ENCODE assay signal across 8 cellular contexts in genomic region chr17:44865231-44865660, GRCh38. TPM values are rescaled to one million over a fixed set of nuclear protein-coding genes. Genes with fewer than 3 reads are reported as not detected.
DNase-seq lines count a peak whose midpoint lies in the region; ATAC-seq, FAIRE-seq and TF ChIP-seq lines count a peak whose summit lies in the region.

No MANE protein-coding gene starts in this region.

- no peak for FAIRE-seq in A549 (lab: Jason Lieb, UNC)

- no peak overlapping the region for H3K27ac Mint-ChIP-seq in GM23338

- peaks cover 13% of the 10 kb centered on the region for H4K20me1 ChIP-seq in GM23338 (replicated peaks; ENCODE audit: insufficient read depth)

- no peak overlapping the region for H2AFZ ChIP-seq in GM23338

- TF ChIP-seq CTCF in A549 (IDR thresholded peaks at IDR 0.05) (peak; percentile 98), GM23338 (conservative IDR thresholded peaks at IDR 0.05; ENCODE audit: low read depth in 2 of 2) (peak; percentile 87 to 96)

- H3K9me3 Mint-ChIP-seq in GM23338, result no peaks in the 10 kb centered on the region

- H3K36me3 Mint-ChIP-seq in GM23338 (ENCODE audit: low read depth), result peaks cover 70% of the 10 kb centered on the region

- H3K27me3 ChIP-seq in GM23338 (ENCODE audit: insufficient read depth), result no peaks in the 10 kb centered on the region

- no peaks in the 10 kb centered on the region for H3K9me2 ChIP-seq in GM23338 (ENCODE audit: insufficient read depth)

- no peak overlapping the region for H3K27ac ChIP-seq in A549
- no peak overlapping the region for H3K27ac ChIP-seq in GM23338 (ENCODE audit: low read depth)

- no peak for TF ChIP-seq EP300 in A549 (IDR thresholded peaks at IDR 0.05)

- TF ChIP-seq RAD21 in A549 (conservative IDR thresholded peaks at IDR 0.05 in 1 of 2, IDR thresholded peaks at IDR 0.05 in 1 of 2), result peak; percentile 77 to 78

- H3K79me2 ChIP-seq in GM23338 (replicated peaks; ENCODE audit: insufficient read depth), result no peaks in the 10 kb centered on the region

- no peak for TF ChIP-seq POLR2A in A549 (IDR thresholded peaks at IDR 0.05; ENCODE audit: low read length)

- no peak overlapping the region for H3K4me3 ChIP-seq in A549
- H3K4me3 ChIP-seq in GM23338, result no peak overlapping the region

- ATAC-seq in A549 (peak; percentile 80 to 88), GM23338 (peak; percentile 94), GM19467 (IDR thresholded peaks at IDR 0.05; ENCODE audit: unreplicated experiment) (no peak)

- DNase-seq in A549 (ENCODE audit: low read depth in 1 of 2, low spot score in 1 of 2), result peak; percentile 82 to 88
- peak; percentile 90 for DNase-seq in GM23338 (ENCODE audit: low spot score)
- peak; percentile 72 for DNase-seq in NCI-H345 (lab: John Stamatoyannopoulos, UW)
- peak; percentile 48 for DNase-seq in activated CD4-positive, CD25-positive, alpha-beta regulatory T cell treated with anti-CD3 and anti-CD28 coated beads, Interleukin-2, amount 50 U/mL, for 16 hours (ENCODE audit: low read depth, low spot score)
- DNase-seq in central memory CD4-positive, alpha-beta T cell, result peak; percentile 63
- peak; percentile 62 for DNase-seq in kidney glomerular epithelial cell (lab: John Stamatoyannopoulos, UW)
- DNase-seq in stimulated activated CD4-positive, alpha-beta T cell treated with anti-CD3 and anti-CD28 coated beads, Interleukin-1b, Interleukin-23, amount 100 ng/mL, for 4 hours (ENCODE audit: low read depth in 2 of 2), result peak; percentile 46 to 74

- WGBS in A549 (ENCODE audit: missing lambda C conversion rate), result 38% methylated on average over 1 of the region's 1 CpG

- H3K9me3 ChIP-seq in A549, result no peaks in the 10 kb centered on the region

- no peaks in the 10 kb centered on the region for H3K4me1 ChIP-seq in A549
- H3K4me1 ChIP-seq in GM23338 (ENCODE audit: insufficient read depth), result no peaks in the 10 kb centered on the region

- H3K36me3 ChIP-seq in GM23338 (ENCODE audit: insufficient read depth), result peaks cover 42% of the 10 kb centered on the region

- CTCF ChIA-PET in A549 (lab: Yijun Ruan, JAX), result interaction anchor here (0.6 to 45.1 kb wide), 41 partner anchors 14 to 270 kb away, joined by 3 to 1787 read pairs (median 8); partner anchors contain the start of genes ADAM11, EFTUD2, GFAP and HIGD1B

- no peaks in the 10 kb centered on the region for H3K4me1 Mint-ChIP-seq in GM23338

- H3K27me3 Mint-ChIP-seq in GM23338 (ENCODE audit: insufficient read depth, low read depth, poor library complexity), result peaks cover 2% of the 10 kb centered on the region

- H3F3A ChIP-seq in GM23338 (replicated peaks; ENCODE audit: low read depth), result peaks cover 22% of the 10 kb centered on the region

- no peak overlapping the region for H3K4me2 ChIP-seq in A549
- H3K4me2 ChIP-seq in GM23338, result no peak overlapping the region

- POLR2A ChIA-PET in A549 (lab: Yijun Ruan, JAX), result no interaction called here

- H3K4me3 Mint-ChIP-seq in GM23338, result no peak overlapping the region

TF ChIP-seq in A549, 52 proteins besides CTCF, POLR2A, EP300 and RAD21:
- TF ChIP-seq TFCP2L1 (CRISPR knock-in tag; IDR thresholded peaks at IDR 0.05) (no peak), MAFK (IDR thresholded peaks at IDR 0.05; ENCODE audit: partially characterized antibody) (no peak), CEBPB (IDR thresholded peaks at IDR 0.05) (no peak), GATA3 (IDR thresholded peaks at IDR 0.05; ENCODE audit: borderline replicate concordance) (no peak), FOSB (CRISPR knock-in tag; IDR thresholded peaks at IDR 0.05) (no peak), SREBF2 (IDR thresholded peaks at IDR 0.05) (no peak), SMC3 (IDR thresholded peaks at IDR 0.05) (peak; percentile 96), HOXB5 (CRISPR knock-in tag; IDR thresholded peaks at IDR 0.05) (0 out of 2 replicates have a peak, but pooled peaks have one; percentile 58), HES2 (IDR thresholded peaks at IDR 0.05) (no peak), FOXS1 (CRISPR knock-in tag; IDR thresholded peaks at IDR 0.05) (no peak), NR3C1 (IDR thresholded peaks at IDR 0.05) (no peak), JUN (IDR thresholded peaks at IDR 0.05) (0 out of 5 replicates have a peak, but pooled peaks of 1 of the 2 experiments have one; percentile 37)

TF ChIP-seq in GM23338, 12 proteins besides CTCF, POLR2A, EP300 and RAD21 (continues in another document):
- TF ChIP-seq EZH2phosphoT487 (IDR thresholded peaks at IDR 0.05; ENCODE audit: unreplicated experiment), result no peak
- no peak for TF ChIP-seq EZH2 (IDR thresholded peaks at IDR 0.05; ENCODE audit: low read depth, unreplicated experiment)

RNA-seq across cellular contexts. Expression of gene HIGD1B, which starts 17.6 kb away (rescaled TPM):
- not detected in 2 replicates for polyA plus RNA-seq in A549 (2011; rRNA removed)
- not detected in 2 replicates for polyA plus RNA-seq in A549 (2012; cell fraction: cytosol; rRNA removed)
- polyA plus RNA-seq in A549 (2012; cell fraction: nucleus; rRNA removed), result not detected in 2 replicates
- polyA plus RNA-seq in A549 (2017; fragmentation: RNase III; extraction: RNeasy Plus Mini Kit Qiagen cat#74134 plus additional on column Dnase treatment), result not detected in 3 replicates
- not detected in 2 replicates for polyA minus RNA-seq in A549 (2011; rRNA and poly(A)+ RNA removed)
- total RNA-seq in GM23338 (2014; rRNA removed; shearing (Covaris generic)), result not detected in 2 replicates
- not detected in 2 replicates for polyA plus RNA-seq in GM23338 (2016; fragmentation: Nextera tagmentation; extraction: Ambion mirVana)

RNA-seq across cellular contexts. Expression of gene EFTUD2, which starts 34.0 kb away (rescaled TPM):
- polyA plus RNA-seq in A549 (2011; rRNA removed), result 254 and 353 TPM in 2 replicates
- 147 and 178 TPM in 2 replicates for polyA plus RNA-seq in A549 (2012; cell fraction: cytosol; rRNA removed)
- 314 and 320 TPM in 2 replicates for polyA plus RNA-seq in A549 (2012; cell fraction: nucleus; rRNA removed)
- 216 to 251 TPM (median 224 TPM) in 3 replicates for polyA plus RNA-seq in A549 (2017; fragmentation: RNase III; extraction: RNeasy Plus Mini Kit Qiagen cat#74134 plus additional on column Dnase treatment)
- polyA minus RNA-seq in A549 (2011; rRNA and poly(A)+ RNA removed), result 336 and 388 TPM in 2 replicates
- 196 and 203 TPM in 2 replicates for total RNA-seq in GM23338 (2014; rRNA removed; shearing (Covaris generic))
- polyA plus RNA-seq in GM23338 (2016; fragmentation: Nextera tagmentation; extraction: Ambion mirVana), result 52.5 and 61.6 TPM in 2 replicates

RNA-seq across cellular contexts. Expression of gene GJC1, which starts 35.2 kb away (rescaled TPM):
- polyA plus RNA-seq in A549 (2011; rRNA removed) (22.1 and 30.4 TPM in 2 replicates), A549 (2017; fragmentation: RNase III; extraction: RNeasy Plus Mini Kit Qiagen cat#74134 plus additional on column Dnase treatment) (21.2 to 21.9 TPM (median 21.7 TPM) in 3 replicates), GM23338 (2016; fragmentation: Nextera tagmentation; extraction: Ambion mirVana) (32.0 and 34.7 TPM in 2 replicates)
- polyA plus RNA-seq in A549 (2012; cell fraction: cytosol; rRNA removed), result 12.1 and 14.7 TPM in 2 replicates
- 6.1 and 10.3 TPM in 2 replicates for polyA plus RNA-seq in A549 (2012; cell fraction: nucleus; rRNA removed)
- 38.3 and 38.4 TPM in 2 replicates for polyA minus RNA-seq in A549 (2011; rRNA and poly(A)+ RNA removed)
- 87.8 and 99.2 TPM in 2 replicates for total RNA-seq in GM23338 (2014; rRNA removed; shearing (Covaris generic))

RNA-seq across cellular contexts. Expression of gene GFAP, which starts 50.1 kb away (rescaled TPM):
- polyA plus RNA-seq in A549 (2011; rRNA removed), result 1.8 and 2.1 TPM in 2 replicates
- 2.6 and 2.8 TPM in 2 replicates for polyA plus RNA-seq in A549 (2012; cell fraction: cytosol; rRNA removed)
- 1.3 and 2.1 TPM in 2 replicates for polyA plus RNA-seq in A549 (2012; cell fraction: nucleus; rRNA removed)
- polyA plus RNA-seq in A549 (2017; fragmentation: RNase III; extraction: RNeasy Plus Mini Kit Qiagen cat#74134 plus additional on column Dnase treatment), result 1.2 to 1.5 TPM (median 1.4 TPM) in 3 replicates
- 0.83 and 1.6 TPM in 2 replicates for polyA minus RNA-seq in A549 (2011; rRNA and poly(A)+ RNA removed)
- total RNA-seq in GM23338 (2014; rRNA removed; shearing (Covaris generic)), result 4.0 and 5.1 TPM in 2 replicates
- polyA plus RNA-seq in GM23338 (2016; fragmentation: Nextera tagmentation; extraction: Ambion mirVana), result 0.15 and 0.73 TPM in 2 replicates
